Comparison of ENCODE assay signal across 28 cellular contexts in the genomic region with DNA sequence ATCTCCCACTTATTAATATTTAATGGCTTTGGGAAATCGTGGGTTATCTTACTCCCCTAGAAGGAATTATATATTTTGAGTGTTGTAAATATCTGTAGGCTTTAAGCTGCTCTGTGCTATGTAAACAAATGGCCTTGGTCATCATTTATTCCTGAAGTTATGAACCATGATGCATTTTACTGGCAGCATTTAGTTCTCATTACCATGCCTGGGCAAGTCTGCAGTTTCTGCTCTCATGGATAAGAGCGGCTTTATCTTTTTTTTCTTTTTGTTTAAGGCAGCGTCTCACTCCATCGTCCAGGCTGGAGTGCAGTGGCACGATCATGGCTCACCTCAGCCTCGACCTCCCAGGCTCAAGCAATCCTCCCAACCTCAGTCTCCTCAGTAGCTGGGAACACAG.
"Had no signal": no experiment of that assay in that cellular context is flagged by ENCODE, and none has a peak within 500 bp of the region (broad histone marks: within the 10 kb centered on the region; RNA-seq: fewer than 3 reads in every experiment).

No MANE protein-coding gene starts in this region.

- DNase-seq: activated CD4-positive, alpha-beta T cell treated with anti-CD3 and anti-CD28 coated beads, Interleukin-2, amount 10 ng/mL, durations not matched to agents 24 days and 14 days; activated CD4-positive, alpha-beta T cell treated with anti-CD3 and anti-CD28 coated beads, Interleukin-2, amount 50 U/mL, for 4 hours; activated CD8-positive, alpha-beta T cell treated with anti-CD3 and anti-CD28 coated beads for 36 hours; activated effector memory CD4-positive, alpha-beta T cell treated with anti-CD3 and anti-CD28 coated beads, Interleukin-2, amount 50 U/mL, for 16 hours; activated naive CD4-positive, alpha-beta T cell; activated naive CD4-positive, alpha-beta T cell treated with anti-CD3 and anti-CD28 coated beads, Interleukin-2, amount 50 U/mL, for 16 hours; activated naive CD8-positive, alpha-beta T cell treated with anti-CD3 and anti-CD28 coated beads for 36 hours; activated T-cell treated with anti-CD3 and anti-CD28 coated beads, Interleukin-2, amount 50 U/mL, for 1 hour; activated T-cell treated with anti-CD3 and anti-CD28 coated beads, Interleukin-2, amount 50 U/mL, for 72 hours; amniotic stem cell; aorta; brain microvascular endothelial cell; Karpas-422; NCI-H1105; NCI-H1417 treated with DMSO at 0.1 percent for 48 hours; NCI-H187 treated with DMSO at 0.1 percent for 48 hours; NCI-H2081; NCI-H2171 treated with DMSO at 0.1 percent for 48 hours; NCI-H2227 treated with DMSO at 0.1 percent for 48 hours; NCI-H446 treated with DMSO at 0.1 percent for 48 hours; NCI-H524; SHP77 treated with DMSO at 0.1 percent for 48 hours; SK-N-SH had no signal

- H3K27ac Mint-ChIP-seq: activated CD4-positive, alpha-beta T cell treated with anti-CD3 and anti-CD28 coated beads, Interleukin-2, amount 10 ng/mL, durations not matched to agents 24 days and 14 days; activated CD8-positive, alpha-beta T cell treated with anti-CD3 and anti-CD28 coated beads for 36 hours; activated naive CD8-positive, alpha-beta T cell treated with anti-CD3 and anti-CD28 coated beads for 36 hours; activated T-cell treated with anti-CD3 and anti-CD28 coated beads, Interleukin-2, amount 50 U/mL, for 72 hours; activated T-helper 17 cell treated with anti-CD3 and anti-CD28 coated beads, Interleukin-2, amount 50 U/mL, for 72 hours; T-helper 1 cell treated with Interleukin-12 subunit alpha and Interleukin-12 subunit beta and Interleukin-4 antibody, amounts not matched to agents 30 μg/mL and 1 μg/mL, for 36 hours; T-helper 2 cell treated with Interferon-gamma antibody and Interleukin-4, amounts not matched to agents 5 μg/mL and 100 μg/mL, for 36 hours had no signal

- H3K4me3 Mint-ChIP-seq: activated CD4-positive, alpha-beta T cell treated with anti-CD3 and anti-CD28 coated beads, Interleukin-2, amount 10 ng/mL, durations not matched to agents 24 days and 14 days; activated CD8-positive, alpha-beta T cell treated with anti-CD3 and anti-CD28 coated beads for 36 hours; activated naive CD8-positive, alpha-beta T cell treated with anti-CD3 and anti-CD28 coated beads for 36 hours; activated T-cell treated with anti-CD3 and anti-CD28 coated beads, Interleukin-2, amount 50 U/mL, for 72 hours; activated T-helper 17 cell treated with anti-CD3 and anti-CD28 coated beads, Interleukin-2, amount 50 U/mL, for 72 hours; T-helper 1 cell treated with Interleukin-12 subunit alpha and Interleukin-12 subunit beta and Interleukin-4 antibody, amounts not matched to agents 30 μg/mL and 1 μg/mL, for 36 hours; T-helper 2 cell treated with Interferon-gamma antibody and Interleukin-4, amounts not matched to agents 5 μg/mL and 100 μg/mL, for 36 hours had no signal

- ATAC-seq: activated CD8-positive, alpha-beta T cell treated with anti-CD3 and anti-CD28 coated beads for 36 hours; activated T-cell treated with anti-CD3 and anti-CD28 coated beads, Interleukin-2, amount 50 U/mL, for 72 hours; activated T-helper 17 cell treated with anti-CD3 and anti-CD28 coated beads, Interleukin-2, amount 50 U/mL, for 72 hours; Panc1 had no signal

- H3K4me1 Mint-ChIP-seq: activated CD4-positive, alpha-beta T cell treated with anti-CD3 and anti-CD28 coated beads, Interleukin-2, amount 10 ng/mL, durations not matched to agents 24 days and 14 days; activated naive CD8-positive, alpha-beta T cell treated with anti-CD3 and anti-CD28 coated beads for 36 hours; activated T-helper 17 cell treated with anti-CD3 and anti-CD28 coated beads, Interleukin-2, amount 50 U/mL, for 72 hours had no signal

- H3K36me3 Mint-ChIP-seq: activated naive CD8-positive, alpha-beta T cell treated with anti-CD3 and anti-CD28 coated beads for 36 hours had no signal

- H3K27ac ChIP-seq: brain microvascular endothelial cell, SJSA1 had no signal
